Comparison of ENCODE assay signal across 18 cellular contexts in the genomic region with DNA sequence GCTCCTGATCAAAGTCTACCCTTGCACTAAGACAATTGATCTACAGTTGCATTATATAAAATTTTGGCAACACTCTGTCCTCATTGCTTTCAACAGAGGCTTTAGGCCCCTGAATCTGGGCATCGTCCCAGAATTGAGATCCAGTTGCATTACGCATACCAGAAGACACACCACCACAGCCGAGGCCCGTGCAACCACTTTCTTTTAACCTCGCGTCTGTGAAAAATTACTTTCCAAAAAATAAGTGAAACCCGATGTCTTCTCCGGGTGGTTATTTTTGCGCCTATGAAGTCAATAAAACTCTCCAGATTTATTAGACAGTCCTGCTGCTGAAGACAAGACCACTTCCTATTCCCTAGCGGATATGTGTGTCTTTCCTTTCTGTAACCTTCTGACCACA. TPM values are rescaled to one million over a fixed set of nuclear protein-coding genes. Genes with fewer than 3 reads are reported as not detected.
A peak's percentile ranks its signal among the peaks of the same experiment; 100 is the strongest.
DNase-seq lines count a peak whose midpoint lies in the region; ATAC-seq and TF ChIP-seq lines count a peak whose summit lies in the region.
"Had no signal": no experiment of that assay in that cellular context is flagged by ENCODE, and none has a peak within 500 bp of the region (broad histone marks: within the 10 kb centered on the region; RNA-seq: fewer than 3 reads in every experiment).

No MANE protein-coding gene starts in this region.

- in situ Hi-C loops in brain microvascular endothelial cell (cut with HindIII; ENCODE audit: low pct_ligation_motif_present, low sequenced_read_pairs) = loop anchor here (25.0 kb wide), 1 partner anchor 929 kb away; no protein-coding TSS in a partner anchor

- H3K9me3 Mint-ChIP-seq in activated CD4-positive, alpha-beta memory T cell treated with anti-CD3 and anti-CD28 coated beads for 36 hours = no peaks in the 10 kb centered on the region
- H3K9me3 Mint-ChIP-seq in T-helper 2 cell treated with Interferon-gamma antibody and Interleukin-4, amounts not matched to agents 5 μg/mL and 100 μg/mL, for 36 hours = no peaks in the 10 kb centered on the region

- no peaks in the 10 kb centered on the region for H3K36me3 Mint-ChIP-seq in activated CD4-positive, alpha-beta memory T cell treated with anti-CD3 and anti-CD28 coated beads for 36 hours
- no peaks in the 10 kb centered on the region for H3K36me3 Mint-ChIP-seq in T-helper 2 cell treated with Interferon-gamma antibody and Interleukin-4, amounts not matched to agents 5 μg/mL and 100 μg/mL, for 36 hours (ENCODE audit: low read depth)
- H3K36me3 Mint-ChIP-seq: activated naive CD8-positive, alpha-beta T cell treated with anti-CD3 and anti-CD28 coated beads for 36 hours; natural killer cell treated with Interleukin-12 subunit alpha and Interleukin-12 subunit beta and Interleukin-15 and Interleukin-18, amount 100 ng/mL, for 72 hours had no signal

- H3K4me1 ChIP-seq in right atrium auricular region = peaks cover 0 to 13% of the 10 kb centered on the region in 2 donors
- H3K4me1 ChIP-seq in tibial artery = peaks cover 0 to 42% (median 14%) of the 10 kb centered on the region in 4 donors

- DNase-seq in HCEC 1CT (peak; percentile 54), brain microvascular endothelial cell (peak; percentile 70), right atrium auricular region (ENCODE audit: low spot score) (no peak), tibial artery (peak; percentile 70 to 82), kidney tubule cell (ENCODE audit: low spot score) (no peak)
- DNase-seq in activated CD4-positive, alpha-beta memory T cell treated with anti-CD3 and anti-CD28 coated beads for 36 hours = no peak
- DNase-seq in T-helper 2 cell treated with Interferon-gamma antibody and Interleukin-4, amounts not matched to agents 5 μg/mL and 100 μg/mL, for 36 hours (ENCODE audit: low spot score) = no peak
- DNase-seq: activated naive CD8-positive, alpha-beta T cell treated with anti-CD3 and anti-CD28 coated beads for 36 hours; DMS 273 treated with DMSO at 0.1 percent for 48 hours; effector memory CD8-positive, alpha-beta T cell; Kasumi-1; NCI-H2171 treated with DMSO at 0.1 percent for 48 hours; stimulated activated CD4-positive, alpha-beta T cell treated with anti-CD3 and anti-CD28 coated beads, Interleukin-12 subunit alpha, Interleukin-12 subunit beta, amount 100 ng/mL, for 4 hours; stimulated activated CD8-positive, alpha-beta memory T cell treated with anti-CD3 and anti-CD28 coated beads, Interleukin-4, amount 100 ng/mL, for 48 hours had no signal

- H3K9me3 ChIP-seq in right atrium auricular region = no peaks in the 10 kb centered on the region
- H3K9me3 ChIP-seq in tibial artery = no peaks in the 10 kb centered on the region

- H3K36me3 ChIP-seq in brain microvascular endothelial cell (replicated peaks) (no peaks in the 10 kb centered on the region), right atrium auricular region (no peaks in the 10 kb centered on the region), tibial artery (no peaks in the 10 kb centered on the region)

- peaks cover 4% of the 10 kb centered on the region for H3K27me3 Mint-ChIP-seq in activated CD4-positive, alpha-beta memory T cell treated with anti-CD3 and anti-CD28 coated beads for 36 hours
- H3K27me3 Mint-ChIP-seq in T-helper 2 cell treated with Interferon-gamma antibody and Interleukin-4, amounts not matched to agents 5 μg/mL and 100 μg/mL, for 36 hours (ENCODE audit: low read depth) = no peaks in the 10 kb centered on the region

- TF ChIP-seq CTCF in brain microvascular endothelial cell (IDR thresholded peaks at IDR 0.05; ENCODE audit: low read depth, low read length, missing control alignments) (no peak), right atrium auricular region (IDR thresholded peaks at IDR 0.05) (no peak), tibial artery (IDR thresholded peaks at IDR 0.05) (no peak)

- H3K4me3 Mint-ChIP-seq in activated CD4-positive, alpha-beta memory T cell treated with anti-CD3 and anti-CD28 coated beads for 36 hours = no peak overlapping the region
- H3K4me3 Mint-ChIP-seq in T-helper 2 cell treated with Interferon-gamma antibody and Interleukin-4, amounts not matched to agents 5 μg/mL and 100 μg/mL, for 36 hours = no peak overlapping the region
- H3K4me3 Mint-ChIP-seq: activated naive CD8-positive, alpha-beta T cell treated with anti-CD3 and anti-CD28 coated beads for 36 hours; effector memory CD8-positive, alpha-beta T cell; natural killer cell treated with Interleukin-12 subunit alpha and Interleukin-12 subunit beta and Interleukin-15 and Interleukin-18, amount 100 ng/mL, for 72 hours had no signal

- no peak overlapping the region for H3K27ac Mint-ChIP-seq in activated CD4-positive, alpha-beta memory T cell treated with anti-CD3 and anti-CD28 coated beads for 36 hours
- H3K27ac Mint-ChIP-seq in T-helper 2 cell treated with Interferon-gamma antibody and Interleukin-4, amounts not matched to agents 5 μg/mL and 100 μg/mL, for 36 hours = no peak overlapping the region
- H3K27ac Mint-ChIP-seq: activated naive CD8-positive, alpha-beta T cell treated with anti-CD3 and anti-CD28 coated beads for 36 hours; effector memory CD8-positive, alpha-beta T cell; natural killer cell treated with Interleukin-12 subunit alpha and Interleukin-12 subunit beta and Interleukin-15 and Interleukin-18, amount 100 ng/mL, for 72 hours had no signal

- ATAC-seq in GM19324 (IDR thresholded peaks at IDR 0.05; ENCODE audit: low FRiP score, unreplicated experiment) = no peak
- ATAC-seq: effector memory CD8-positive, alpha-beta T cell; natural killer cell treated with Interleukin-12 subunit alpha and Interleukin-12 subunit beta and Interleukin-15 and Interleukin-18, amount 100 ng/mL, for 72 hours had no signal

- H3K27me3 ChIP-seq in brain microvascular endothelial cell (replicated peaks) (no peaks in the 10 kb centered on the region), right atrium auricular region (no peaks in the 10 kb centered on the region), tibial artery (no peaks in the 10 kb centered on the region)

- POLR2A ChIA-PET in activated CD4-positive, alpha-beta memory T cell treated with anti-CD3 and anti-CD28 coated beads for 36 hours (lab: Charles Lee) = no interaction called here

- H3K4me3 ChIP-seq in brain microvascular endothelial cell (ENCODE audit: low read depth, low read length) (no peak overlapping the region), right atrium auricular region (no peak overlapping the region), tibial artery (peak overlapping the region; percentile 27 to 28)

- H3K27ac ChIP-seq in brain microvascular endothelial cell = no peak overlapping the region
- H3K27ac ChIP-seq in right atrium auricular region = peak overlapping the region; percentile 41 to 58
- peak overlapping the region; percentile 58 to 81 for H3K27ac ChIP-seq in tibial artery

- H3K4me1 Mint-ChIP-seq in activated CD4-positive, alpha-beta memory T cell treated with anti-CD3 and anti-CD28 coated beads for 36 hours (ENCODE audit: low read depth) = no peaks in the 10 kb centered on the region
- no peaks in the 10 kb centered on the region for H3K4me1 Mint-ChIP-seq in T-helper 2 cell treated with Interferon-gamma antibody and Interleukin-4, amounts not matched to agents 5 μg/mL and 100 μg/mL, for 36 hours (ENCODE audit: low read depth)
- H3K4me1 Mint-ChIP-seq: activated naive CD8-positive, alpha-beta T cell treated with anti-CD3 and anti-CD28 coated beads for 36 hours had no signal

- intact Hi-C loops in tibial artery (cut with DNase I; ENCODE audit: low total_unique reads) = no loop called here
- intact Hi-C loops in activated CD4-positive, alpha-beta memory T cell treated with anti-CD3 and anti-CD28 coated beads for 36 hours (cut with micrococcal nuclease) = no loop called here

- CTCF ChIA-PET in activated CD4-positive, alpha-beta memory T cell treated with anti-CD3 and anti-CD28 coated beads for 36 hours (lab: Charles Lee) = no interaction called here

RNA-seq across cellular contexts. Expression of gene NFIB, which starts 52.1 kb away (rescaled TPM):
- total RNA-seq in right atrium auricular region = 10 to 100 TPM; 74.4 to 80.1 TPM
- total RNA-seq in activated CD4-positive, alpha-beta memory T cell treated with anti-CD3 and anti-CD28 coated beads for 36 hours = not detected
- total RNA-seq: activated CD8-positive, alpha-beta memory T cell treated with anti-CD3 and anti-CD28 coated beads for 36 hours; activated naive CD8-positive, alpha-beta T cell treated with anti-CD3 and anti-CD28 coated beads for 36 hours; natural killer cell treated with Interleukin-12 subunit alpha and Interleukin-12 subunit beta and Interleukin-15 and Interleukin-18, amount 100 ng/mL, for 72 hours; T-helper 2 cell treated with Interferon-gamma antibody and Interleukin-4, amounts not matched to agents 100 ng/mL and 5 ng/mL, for 36 hours had no signal

Comparison
In these comparisons a context has a peak if more than half of its experiments do, and no peak if none do; other contexts are left out.
1. DNase-seq: peak in HCEC 1CT (single experiment), brain microvascular endothelial cell (single experiment) and tibial artery (2 of 2); none in right atrium auricular region (single experiment), kidney tubule cell (single experiment), activated CD4-positive, alpha-beta memory T cell treated with anti-CD3 and anti-CD28 coated beads for 36 hours (single experiment) and T-helper 2 cell treated with Interferon-gamma antibody and Interleukin-4, amounts not matched to agents 5 μg/mL and 100 μg/mL, for 36 hours (single experiment).
2. H3K4me3 ChIP-seq: peak in tibial artery (2 of 2); none in brain microvascular endothelial cell (single experiment) and right atrium auricular region (0 of 2).
3. RNA of gene NFIB, which starts 52.1 kb away (total RNA-seq): 74.4 to 80.1 TPM in right atrium auricular region; not detected in activated CD4-positive, alpha-beta memory T cell treated with anti-CD3 and anti-CD28 coated beads for 36 hours; every median in the first group is over 10 times any median in the second.